Comparison of ENCODE assay signal across 8 cellular contexts in genomic region chr14:74018704-74019407, GRCh38. TPM values are rescaled to one million over a fixed set of nuclear protein-coding genes. Genes with fewer than 3 reads are reported as not detected.
A peak's percentile ranks its signal among the peaks of the same experiment; 100 is the strongest.
DNase-seq lines count a peak whose midpoint lies in the region; ATAC-seq and TF ChIP-seq lines count a peak whose summit lies in the region.

TSS of gene BBOF1 (plus strand) at chr14:74019349. CDS start at chr14:74019479, 130 bp downstream.
TSS of gene ENTPD5 (minus strand) at chr14:74019288. CDS start at chr14:73988102, 31,186 bp downstream.

- TSS peak; percentile 35 for BruUV-seq in mammary epithelial cell (replicated peaks; lab: Mats Ljungman, UMichigan)

- no peaks in the 10 kb centered on the region for H3K4me1 ChIP-seq in mammary epithelial cell (ENCODE audit: insufficient read depth, low read length)

- H3K79me2 ChIP-seq in mammary epithelial cell (ENCODE audit: insufficient read depth, low read length), result peaks cover 3% of the 10 kb centered on the region

- H4K20me1 ChIP-seq in mammary epithelial cell (ENCODE audit: insufficient read depth, low read length), result no peaks in the 10 kb centered on the region

- H3K4me2 ChIP-seq in mammary epithelial cell (ENCODE audit: insufficient read depth, low read depth, low read length), result peak within 1 kb of the TSS; percentile 98

- peak; percentile 76 for ATAC-seq in GM18861 (IDR thresholded peaks at IDR 0.05; ENCODE audit: unreplicated experiment)
- peak; percentile 81 for ATAC-seq in HG03095 (IDR thresholded peaks at IDR 0.05; ENCODE audit: unreplicated experiment)

- H3K27ac ChIP-seq in mammary epithelial cell (ENCODE audit: insufficient read depth, low read depth, low read length), result peak within 1 kb of the TSS; percentile 89

- H3K4me3 ChIP-seq in WI38 (ENCODE audit: low read depth, low read length) (peak within 1 kb of the TSS; percentile 86), mammary epithelial cell (replicated peaks in 1 of 3; ENCODE audit: insufficient read depth in 1 of 3, low read depth in 2 of 3, low read length in 3 of 3) (peak within 1 kb of the TSS; percentile 73 to 93 (median 89))

- no peaks in the 10 kb centered on the region for H3K27me3 ChIP-seq in mammary epithelial cell (ENCODE audit: insufficient read depth, low read length)

- DNase-seq in A172 (ENCODE audit: low spot score), result peak; percentile 49
- peak; percentile 73 for DNase-seq in NCI-H2196 treated with DMSO at 0.1 percent for 48 hours (lab: John Stamatoyannopoulos, UW; ENCODE audit: unreplicated experiment)
- peak; percentile 82 for DNase-seq in mammary epithelial cell
- DNase-seq in inferior parietal cortex (ENCODE audit: extremely low spot score), result peak; percentile 85
- DNase-seq in smooth muscle cell of the brain vasculature (ENCODE audit: low read depth, low spot score), result peak; percentile 55

- peaks cover 3% of the 10 kb centered on the region for H3K36me3 ChIP-seq in mammary epithelial cell (ENCODE audit: insufficient read depth, low read length)

- intact Hi-C loops in mammary epithelial cell (cut with micrococcal nuclease), result loop anchor here (2.0 kb wide), 1 partner anchor 70 kb away; no protein-coding TSS in a partner anchor

- peak within 1 kb of the TSS; percentile 83 for H2AFZ ChIP-seq in mammary epithelial cell (ENCODE audit: low read depth, low read length)

- dilution Hi-C loops in mammary epithelial cell (cut with HindIII; ENCODE audit: low sequenced_read_pairs), result no loop called here

- H3K9ac ChIP-seq in mammary epithelial cell (ENCODE audit: insufficient read depth, low read length), result peak within 1 kb of the TSS; percentile 88

- in situ Hi-C loops in mammary epithelial cell (cut with MboI; ENCODE audit: low sequenced_read_pairs in 2 of 2), result no loop called here

- WGBS in mammary epithelial cell (ENCODE audit: low coverage, missing lambda C conversion rate), result 1% methylated on average over 24 of the region's 86 CpGs

- TF ChIP-seq CTCF in WI38 (IDR thresholded peaks at IDR 0.05; ENCODE audit: low read depth, low read length) (no peak), mammary epithelial cell (conservative IDR thresholded peaks at IDR 0.05 in 1 of 2, IDR thresholded peaks at IDR 0.05 in 1 of 2; ENCODE audit: extremely low read depth in 1 of 2, insufficient read depth in 1 of 2, low read depth in 1 of 2, low read length in 2 of 2) (no peak)

- CTCF ChIA-PET in mammary epithelial cell (lab: Charles Lee; ENCODE audit: low non-redundant PET), result no interaction called here

- H3K9me3 ChIP-seq in mammary epithelial cell (replicated peaks; ENCODE audit: insufficient read depth, low read length), result no peaks in the 10 kb centered on the region

RNA-seq across cellular contexts. Expression of gene BBOF1, which starts in this region (rescaled TPM):
- total RNA-seq in A172 (2014; rRNA removed; shearing (Covaris generic)), result 4.8 and 8.5 TPM in 2 replicates
- total RNA-seq in mammary epithelial cell, result 1 to 10 TPM; 2.4 to 7.2 TPM
- polyA plus RNA-seq in mammary epithelial cell, result 0.90 TPM
- 0.31 TPM for polyA minus RNA-seq in mammary epithelial cell

RNA-seq across cellular contexts. Expression of gene ENTPD5, which starts in this region (rescaled TPM):
- total RNA-seq in A172 (2014; rRNA removed; shearing (Covaris generic)), result 4.7 and 4.8 TPM in 2 replicates
- 10 to 100 TPM; 16.0 to 19.5 TPM for total RNA-seq in mammary epithelial cell
- polyA plus RNA-seq in mammary epithelial cell, result 7.8 TPM
- polyA minus RNA-seq in mammary epithelial cell, result 12.0 TPM

Comparison
In these comparisons a context has a peak if more than half of its experiments do, and no peak if none do; other contexts are left out.
1. Peak in every context shown above with its lines: DNase-seq, ATAC-seq, H3K4me3 ChIP-seq and H3K27ac ChIP-seq.